In genomic region chr7:151925446-151926335, GRCh38 we compare ENCODE assay signal across 10 cellular contexts. TPM values are rescaled to one million over a fixed set of nuclear protein-coding genes. Genes with fewer than 3 reads are reported as not detected.
DNase-seq lines count a peak whose midpoint lies in the region; ATAC-seq and TF ChIP-seq lines count a peak whose summit lies in the region.
"Had no signal": no experiment of that assay in that cellular context is flagged by ENCODE, and none has a peak within 500 bp of the region (broad histone marks: within the 10 kb centered on the region; RNA-seq: fewer than 3 reads in every experiment).

No MANE protein-coding gene starts in this region.

- TF ChIP-seq CTCF in breast epithelium (IDR thresholded peaks at IDR 0.05) (no peak), mammary epithelial cell (conservative IDR thresholded peaks at IDR 0.05 in 1 of 2, IDR thresholded peaks at IDR 0.05 in 1 of 2; ENCODE audit: extremely low read depth in 1 of 2, insufficient read depth in 1 of 2, low read depth in 1 of 2, low read length in 2 of 2) (no peak), neutrophil (IDR thresholded peaks at IDR 0.05) (no peak), BE2C (IDR thresholded peaks at IDR 0.05; ENCODE audit: low read depth, low read length) (no peak)

- CTCF ChIA-PET in mammary epithelial cell (lab: Charles Lee; ENCODE audit: low non-redundant PET): no interaction called here

- H3K9me3 ChIP-seq in breast epithelium (no peaks in the 10 kb centered on the region), mammary epithelial cell (replicated peaks; ENCODE audit: insufficient read depth, low read length) (no peaks in the 10 kb centered on the region), neutrophil (no peaks in the 10 kb centered on the region), BE2C (no peaks in the 10 kb centered on the region)

- H2AFZ ChIP-seq in mammary epithelial cell (ENCODE audit: low read depth, low read length): no peak overlapping the region

- WGBS in mammary epithelial cell (ENCODE audit: low coverage, missing lambda C conversion rate): 90% methylated on average over 17 of the region's 22 CpGs

- DNase-seq in breast epithelium (ENCODE audit: low spot score in 2 of 2) (peak; percentile 44 to 85), mammary epithelial cell (no peak), NCI-H2081 treated with DMSO at 0.1 percent for 48 hours (lab: John Stamatoyannopoulos, UW) (peak; percentile 99), cerebellar cortex (ENCODE audit: low spot score) (peak; percentile 46), BE2C (no peak)
- no peak for DNase-seq in stimulated activated naive CD4-positive, alpha-beta T cell treated with Interleukin-2 at 50 U/mL for 16 hours (lab: John Stamatoyannopoulos, UW)

- in situ Hi-C loops in mammary epithelial cell (cut with MboI; ENCODE audit: low sequenced_read_pairs in 2 of 2): no loop called here

- intact Hi-C loops in breast epithelium (cut with DNase I; ENCODE audit: low total_unique reads): no loop called here
- intact Hi-C loops in mammary epithelial cell (cut with micrococcal nuclease): no loop called here

- H3K27me3 ChIP-seq in breast epithelium: no peaks in the 10 kb centered on the region
- no peaks in the 10 kb centered on the region for H3K27me3 ChIP-seq in mammary epithelial cell (ENCODE audit: insufficient read depth, low read length)
- H3K27me3 ChIP-seq in neutrophil: no peaks in the 10 kb centered on the region
- no peaks in the 10 kb centered on the region for H3K27me3 ChIP-seq in BE2C

- H3K79me2 ChIP-seq in mammary epithelial cell (ENCODE audit: insufficient read depth, low read length): no peaks in the 10 kb centered on the region

- no peak for TF ChIP-seq POLR2A in breast epithelium (IDR thresholded peaks at IDR 0.05)

- H4K20me1 ChIP-seq in mammary epithelial cell (ENCODE audit: insufficient read depth, low read length): no peaks in the 10 kb centered on the region

- no peak overlapping the region for H3K4me2 ChIP-seq in mammary epithelial cell (ENCODE audit: insufficient read depth, low read depth, low read length)

- no peak for ATAC-seq in HG03354 (IDR thresholded peaks at IDR 0.05; ENCODE audit: poor library complexity, severe bottlenecking, unreplicated experiment)
- ATAC-seq: Panc1 had no signal

- H3K4me3 ChIP-seq in breast epithelium: no peak overlapping the region
- no peak overlapping the region for H3K4me3 ChIP-seq in mammary epithelial cell (replicated peaks in 1 of 3; ENCODE audit: insufficient read depth in 1 of 3, low read depth in 2 of 3, low read length in 3 of 3)
- peak overlapping the region; percentile 42 to 46 for H3K4me3 ChIP-seq in neutrophil (ENCODE audit: low read depth in 1 of 2, low read length in 1 of 2)
- no peak overlapping the region for H3K4me3 ChIP-seq in BE2C (ENCODE audit: low read depth, low read length)

- BruUV-seq in mammary epithelial cell (replicated peaks; lab: Mats Ljungman, UMichigan): no TSS peak

- H3K36me3 ChIP-seq in breast epithelium (no peaks in the 10 kb centered on the region), mammary epithelial cell (ENCODE audit: insufficient read depth, low read length) (no peaks in the 10 kb centered on the region), neutrophil (no peaks in the 10 kb centered on the region), BE2C (no peaks in the 10 kb centered on the region)

- H3K9ac ChIP-seq in mammary epithelial cell (ENCODE audit: insufficient read depth, low read length): no peak overlapping the region

- H3K4me1 ChIP-seq in breast epithelium (no peaks in the 10 kb centered on the region), mammary epithelial cell (ENCODE audit: insufficient read depth, low read length) (no peaks in the 10 kb centered on the region), neutrophil (ENCODE audit: control insufficient read depth in 1 of 2, insufficient read depth in 1 of 2, low read depth in 1 of 2, low read length in 1 of 2) (peaks cover 40 to 56% of the 10 kb centered on the region in 2 experiments), BE2C (peaks cover 6% of the 10 kb centered on the region; the same call in 1 of the 2 replicates)

- H3K27ac ChIP-seq in breast epithelium: peak overlapping the region; percentile 48 to 65
- H3K27ac ChIP-seq in mammary epithelial cell (ENCODE audit: insufficient read depth, low read depth, low read length): no peak overlapping the region
- H3K27ac ChIP-seq in neutrophil: peak overlapping the region; percentile 90

- dilution Hi-C loops in mammary epithelial cell (cut with HindIII; ENCODE audit: low sequenced_read_pairs): loop anchor here (5.0 kb wide), 1 partner anchor 43 kb away; no protein-coding TSS in a partner anchor

RNA-seq across cellular contexts. Expression of gene GALNTL5, which starts 30.6 kb away (rescaled TPM):
- total RNA-seq in breast epithelium (not detected), mammary epithelial cell (not detected)
- polyA plus RNA-seq in mammary epithelial cell: not detected
- not detected for polyA minus RNA-seq in mammary epithelial cell
- polyA plus RNA-seq in BE2C (2012; ENCODE audit: insufficient read depth, insufficient read length, low read depth): not detected
- total RNA-seq: Daoy had no signal

RNA-seq across cellular contexts. Expression of gene PRKAG2, which starts 48.8 kb away (rescaled TPM):
- 10 to 100 TPM; 32.3 to 56.6 (median 34.4) TPM for total RNA-seq in breast epithelium
- total RNA-seq in mammary epithelial cell: 10 to 100 TPM; 30.3 to 37.1 TPM
- 30.2 TPM for polyA plus RNA-seq in mammary epithelial cell
- polyA minus RNA-seq in mammary epithelial cell: 30.7 TPM
- 2.4 TPM for polyA plus RNA-seq in BE2C (2012; ENCODE audit: insufficient read depth, insufficient read length, low read depth)

Comparison
In these comparisons a context has a peak if more than half of its experiments do, and no peak if none do; other contexts are left out.
1. DNase-seq: peak in breast epithelium (2 of 2), NCI-H2081 treated with DMSO at 0.1 percent for 48 hours (single experiment) and cerebellar cortex (single experiment); none in mammary epithelial cell (single experiment), stimulated activated naive CD4-positive, alpha-beta T cell treated with Interleukin-2 at 50 U/mL for 16 hours (single experiment) and BE2C (single experiment).
2. H3K4me3 ChIP-seq: peak in neutrophil (2 of 2); none in breast epithelium (0 of 3), mammary epithelial cell (0 of 3) and BE2C (single experiment).